22 cellular contexts compared by ENCODE assay signal in the genomic region with DNA sequence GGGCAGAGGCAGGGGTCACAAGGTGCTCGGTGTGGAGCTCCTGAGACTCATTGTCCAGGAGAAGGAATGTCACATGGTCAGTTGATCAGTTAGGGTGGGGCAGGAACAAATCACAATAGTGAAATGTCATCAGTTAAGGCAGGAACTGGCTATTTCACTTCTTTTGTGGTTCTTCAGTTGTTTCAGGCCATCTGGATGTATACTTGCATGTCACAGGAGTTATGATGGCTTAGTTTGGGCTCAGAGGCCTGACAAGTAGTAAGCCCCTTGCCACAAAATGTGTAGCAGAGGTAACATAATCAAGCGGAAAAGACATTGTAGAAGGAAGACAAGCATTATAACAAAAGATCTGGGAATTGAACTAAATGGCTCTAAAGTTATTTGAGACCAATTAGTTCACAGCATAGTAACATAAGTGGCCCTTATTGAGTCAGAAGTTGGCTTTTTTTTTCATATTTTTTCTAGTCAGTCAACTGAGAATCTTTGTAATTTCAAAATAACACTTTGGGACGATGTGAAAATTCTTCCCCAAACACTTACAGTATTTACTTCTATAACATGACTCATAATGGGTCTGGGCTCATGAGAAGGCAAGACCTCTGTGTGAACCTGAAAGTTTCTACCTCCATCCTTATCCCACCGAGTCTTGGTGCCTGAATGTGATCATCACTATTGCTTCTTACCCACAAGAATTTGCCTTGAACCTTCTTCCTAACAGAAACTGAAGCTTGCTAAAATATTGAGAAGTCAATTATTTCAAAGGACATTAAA.
"Had no signal": no experiment of that assay in that cellular context is flagged by ENCODE, and none has a peak within 500 bp of the region (broad histone marks: within the 10 kb centered on the region; RNA-seq: fewer than 3 reads in every experiment).

No MANE protein-coding gene starts in this region.

- H3K36me3 Mint-ChIP-seq: stimulated activated naive B cell treated with anti-CD40 and anti-IgM and Interleukin-4, amounts not matched to agents 10 μg/mL and 1 μg/mL and 100 μg/mL, for 72 hours had no signal

- H3K27me3 ChIP-seq: esophagus muscularis mucosa, gastrocnemius medialis, spleen, suprapubic skin, thyroid gland, upper lobe of left lung, uterus had no signal

- H3K4me3 ChIP-seq: esophagus muscularis mucosa, gastrocnemius medialis, left ventricle myocardium inferior, spleen, suprapubic skin, thyroid gland, upper lobe of left lung, uterus had no signal

- H3K27me3 Mint-ChIP-seq: dendritic cell treated with granulocyte-macrophage colony-stimulating factor and Interleukin-4, amounts not matched to agents 40 ng/mL and 50 ng/mL, for 4 days; effector memory CD8-positive, alpha-beta T cell; stimulated activated naive B cell treated with anti-CD40 and anti-IgM and Interleukin-4, amounts not matched to agents 10 μg/mL and 1 μg/mL and 100 μg/mL, for 72 hours had no signal

- H3K4me1 Mint-ChIP-seq: stimulated activated naive B cell treated with anti-CD40 and anti-IgM and Interleukin-4, amounts not matched to agents 10 μg/mL and 1 μg/mL and 100 μg/mL, for 72 hours had no signal

- H3K9me3 ChIP-seq: gastrocnemius medialis, suprapubic skin, thyroid gland, uterus had no signal

- H3K36me3 ChIP-seq: esophagus muscularis mucosa, gastrocnemius medialis, left ventricle myocardium inferior, spleen, suprapubic skin, thyroid gland, upper lobe of left lung, uterus had no signal

- H3K4me1 ChIP-seq: spleen, suprapubic skin, uterus had no signal

- H3K27ac Mint-ChIP-seq: dendritic cell treated with granulocyte-macrophage colony-stimulating factor and Interleukin-4, amounts not matched to agents 40 ng/mL and 50 ng/mL, for 4 days; effector memory CD8-positive, alpha-beta T cell; immature natural killer cell; naive thymus-derived CD4-positive, alpha-beta T cell; stimulated activated naive B cell treated with anti-CD40 and anti-IgM and Interleukin-4, amounts not matched to agents 10 μg/mL and 1 μg/mL and 100 μg/mL, for 72 hours had no signal

- H3K27ac ChIP-seq: epithelial cell of prostate, esophagus muscularis mucosa, gastrocnemius medialis, left ventricle myocardium inferior, spleen, suprapubic skin, thyroid gland, upper lobe of left lung, uterus had no signal

- DNase-seq: effector memory CD8-positive, alpha-beta T cell; gastrocnemius medialis; immature natural killer cell; left ventricle myocardium inferior; naive thymus-derived CD4-positive, alpha-beta T cell; posterior cingulate gyrus; spleen; stimulated activated CD4-positive, alpha-beta T cell treated with anti-CD3 and anti-CD28 coated beads, Interleukin-15, amount 100 ng/mL, for 24 hours; stimulated activated CD4-positive, alpha-beta T cell treated with anti-CD3 and anti-CD28 coated beads, Interleukin-1b, Interleukin-23, amount 100 ng/mL, for 48 hours; stimulated activated CD4-positive, alpha-beta T cell treated with anti-CD3 and anti-CD28 coated beads, Interleukin-4, amount 100 ng/mL, for 24 hours; stimulated activated naive B cell treated with anti-CD40 and anti-IgM and Interleukin-4, amounts not matched to agents 10 μg/mL and 1 μg/mL and 100 μg/mL, for 72 hours; thyroid gland; upper lobe of left lung; uterus had no signal

- FAIRE-seq: colon, keratinocyte had no signal

- ATAC-seq: effector memory CD8-positive, alpha-beta T cell; gastrocnemius medialis; naive thymus-derived CD4-positive, alpha-beta T cell; sciatic nerve; stimulated activated naive B cell treated with anti-CD40 and anti-IgM and Interleukin-4, amounts not matched to agents 10 μg/mL and 1 μg/mL and 100 μg/mL, for 72 hours had no signal

- H3K4me3 Mint-ChIP-seq: dendritic cell treated with granulocyte-macrophage colony-stimulating factor and Interleukin-4, amounts not matched to agents 40 ng/mL and 50 ng/mL, for 4 days; effector memory CD8-positive, alpha-beta T cell; immature natural killer cell; naive thymus-derived CD4-positive, alpha-beta T cell; neural crest cell; stimulated activated naive B cell treated with anti-CD40 and anti-IgM and Interleukin-4, amounts not matched to agents 10 μg/mL and 1 μg/mL and 100 μg/mL, for 72 hours had no signal
